8 cellular contexts compared by ENCODE assay signal in genomic region chr11:134252539-134253188, GRCh38. TPM values are rescaled to one million over a fixed set of nuclear protein-coding genes. Genes with fewer than 3 reads are reported as not detected.
DNase-seq lines count a peak whose midpoint lies in the region; ATAC-seq, FAIRE-seq and TF ChIP-seq lines count a peak whose summit lies in the region.

No MANE protein-coding gene starts in this region.

- ATAC-seq in GM18511 (IDR thresholded peaks at IDR 0.05; ENCODE audit: unreplicated experiment) = peak; percentile 42
- ATAC-seq in HG03066 (IDR thresholded peaks at IDR 0.05; ENCODE audit: low read depth, unreplicated experiment) = peak; percentile 29

- FAIRE-seq in D721Med (lab: Jason Lieb, UNC) = no peak

- peaks cover 13% of the 10 kb centered on the region for H3K36me3 ChIP-seq in ACC112 (ENCODE audit: insufficient read depth, low read length)
- no peaks in the 10 kb centered on the region for H3K36me3 ChIP-seq in testis (ENCODE audit: low read depth, missing control alignments)

- peak; percentile 85 for DNase-seq in OCI-M1 (lab: John Stamatoyannopoulos, UW)
- peak in 1 of 2 donors; percentile 11 for DNase-seq in cardiac fibroblast (ENCODE audit: low read depth in 2 of 2)
- DNase-seq in lower leg skin (ENCODE audit: low spot score in 2 of 2) = no peak
- DNase-seq in testis = peak; percentile 46
- no peak for DNase-seq in D721Med (ENCODE audit: insufficient read length, low spot score)

- H3K27me3 ChIP-seq in ACC112 (ENCODE audit: insufficient read depth, low read length) (no peaks in the 10 kb centered on the region), testis (no peaks in the 10 kb centered on the region)

- 1 to 2% methylated on average over 22 of the region's 22 CpGs for WGBS in lower leg skin, 2 donors
- 2 to 3% methylated on average over 22 of the region's 22 CpGs for WGBS in testis, 2 donors

- H3K4me3 ChIP-seq in ACC112 (ENCODE audit: low read depth, low read length) = peak overlapping the region; percentile 82
- peak overlapping the region; percentile 87 to 93 for H3K4me3 ChIP-seq in cardiac fibroblast (replicated peaks in 1 of 2; ENCODE audit: low read depth in 2 of 2, low read length in 2 of 2)
- peak overlapping the region; percentile 63 for H3K4me3 ChIP-seq in lower leg skin (ENCODE audit: low read depth, poor library complexity, severe bottlenecking)
- H3K4me3 ChIP-seq in testis = peak overlapping the region; percentile 94 to 95

- H3K79me2 ChIP-seq in ACC112 (ENCODE audit: control insufficient read depth, insufficient read depth, low read length, unreplicated experiment) = peaks cover 17% of the 10 kb centered on the region

- no peaks in the 10 kb centered on the region for H3K9me3 ChIP-seq in testis

- peak overlapping the region; percentile 89 for H2AFZ ChIP-seq in ACC112 (ENCODE audit: low read length, unreplicated experiment)

- no peak overlapping the region for H3K27ac ChIP-seq in ACC112 (ENCODE audit: low read depth, low read length)
- peak overlapping the region; percentile 49 to 72 for H3K27ac ChIP-seq in testis

- TF ChIP-seq POLR2A in lower leg skin (IDR thresholded peaks at IDR 0.05) (no peak), testis (IDR thresholded peaks at IDR 0.05) (no peak)

- H3K4me1 ChIP-seq in ACC112 (ENCODE audit: control insufficient read depth, insufficient read depth, low read length, unreplicated experiment) (peaks cover 13% of the 10 kb centered on the region), testis (peaks cover 10% of the 10 kb centered on the region)

- intact Hi-C loops in lower leg skin (cut with DNase I; ENCODE audit: low total_unique reads) = no loop called here
- intact Hi-C loops in testis (cut with DNase I; ENCODE audit: low total_unique reads) = no loop called here

- no peak for TF ChIP-seq CTCF in cardiac fibroblast (IDR thresholded peaks at IDR 0.05; ENCODE audit: low read depth, low read length)
- TF ChIP-seq CTCF in lower leg skin (IDR thresholded peaks at IDR 0.05) = no peak
- TF ChIP-seq CTCF in testis (IDR thresholded peaks at IDR 0.05) = no peak
- no peak for TF ChIP-seq CTCF in D721Med (IDR thresholded peaks at IDR 0.05; ENCODE audit: insufficient read depth, missing control alignments)

RNA-seq across cellular contexts. Expression of gene THYN1, which starts 0.5 kb away (rescaled TPM):
- total RNA-seq in lower leg skin (10 to 100 TPM in 3 of 4 donors, 1 to 10 TPM in 1; 9.1 to 35.7 (median 26.2) TPM), testis (10 to 100 TPM; 85.0 to 86.9 TPM)
- polyA plus RNA-seq in testis (ENCODE audit: insufficient read depth, low read depth, low replicate concordance) = 94.0 TPM

RNA-seq across cellular contexts. Expression of gene ACAD8, which starts 0.7 kb away (rescaled TPM):
- total RNA-seq in lower leg skin (10 to 100 TPM; 49.0 to 68.6 (median 58.6) TPM), testis (10 to 100 TPM; 35.1 to 47.9 TPM)
- polyA plus RNA-seq in testis (ENCODE audit: insufficient read depth, low read depth, low replicate concordance) = 27.4 TPM

RNA-seq across cellular contexts. Expression of gene GLB1L3, which starts 23.5 kb away (rescaled TPM):
- 10 to 100 TPM in 1 of 4 donors, 1 to 10 TPM in 3; 7.5 to 18.5 (median 8.9) TPM for total RNA-seq in lower leg skin
- total RNA-seq in testis = 10 to 100 TPM; 15.6 to 21.3 TPM
- polyA plus RNA-seq in testis (ENCODE audit: insufficient read depth, low read depth, low replicate concordance) = 13.2 TPM

RNA-seq across cellular contexts. Expression of gene VPS26B, which starts 28.2 kb away (rescaled TPM):
- total RNA-seq in lower leg skin (10 to 100 TPM; 50.6 to 76.5 (median 64.1) TPM), testis (10 to 100 TPM; 74.0 to 84.1 TPM)
- polyA plus RNA-seq in testis (ENCODE audit: insufficient read depth, low read depth, low replicate concordance) = 54.2 TPM

RNA-seq across cellular contexts. Expression of gene NCAPD3, which starts 28.9 kb away (rescaled TPM):
- 10 to 100 TPM; 10.7 to 24.7 (median 20.3) TPM for total RNA-seq in lower leg skin
- 10 to 100 TPM; 69.3 to 82.9 TPM for total RNA-seq in testis
- 30.8 TPM for polyA plus RNA-seq in testis (ENCODE audit: insufficient read depth, low read depth, low replicate concordance)

Comparison
In these comparisons a context has a peak if more than half of its experiments do, and no peak if none do; other contexts are left out.
1. DNase-seq: peak in OCI-M1 (single experiment) and testis (single experiment); none in lower leg skin (0 of 2) and D721Med (single experiment).
2. Peak in every context shown above with its lines, with median percentiles within 50 percentile points of each other: H3K4me3 ChIP-seq.